In genomic region chr3:45055411-45056143, GRCh38 we compare ENCODE assay signal across 8 cellular contexts. TPM values are rescaled to one million over a fixed set of nuclear protein-coding genes. Genes with fewer than 3 reads are reported as not detected.
DNase-seq lines count a peak whose midpoint lies in the region; ATAC-seq and TF ChIP-seq lines count a peak whose summit lies in the region.

No MANE protein-coding gene starts in this region.

- no peaks in the 10 kb centered on the region for H3K27me3 ChIP-seq in A673 (replicated peaks; ENCODE audit: insufficient read depth, low read depth, low read length, poor library complexity)
- no peaks in the 10 kb centered on the region for H3K27me3 ChIP-seq in RWPE2 (ENCODE audit: insufficient read depth, poor library complexity, severe bottlenecking)
- H3K27me3 ChIP-seq in foreskin keratinocyte: no peaks in the 10 kb centered on the region

- H3K9me3 ChIP-seq in A673 (ENCODE audit: low read depth, low read length, poor library complexity, severe bottlenecking) (no peaks in the 10 kb centered on the region), RWPE2 (ENCODE audit: severe bottlenecking) (no peaks in the 10 kb centered on the region)

- no peaks in the 10 kb centered on the region for H3K36me3 ChIP-seq in A673 (ENCODE audit: insufficient read depth, low read length, poor library complexity, severe bottlenecking)
- H3K36me3 ChIP-seq in RWPE2 (ENCODE audit: low read depth): no peaks in the 10 kb centered on the region

- CTCF ChIA-PET in A673 (lab: Charles Lee): interaction anchor here (0.6 to 1.0 kb wide), 2 partner anchors 14 to 39 kb away, joined by 3 to 14 read pairs; no protein-coding TSS in a partner anchor

- DNase-seq in A673 (ENCODE audit: low spot score) (peak; percentile 58), GM12865 (ENCODE audit: low read depth) (peak; percentile 48), RWPE2 (ENCODE audit: low spot score) (no peak), foreskin keratinocyte (peak in 1 of 2 donors; percentile 27), posterior vena cava (ENCODE audit: low spot score) (no peak)

- H3K27ac ChIP-seq in A673 (ENCODE audit: low read depth, low read length, poor library complexity, severe bottlenecking): no peak overlapping the region
- peak overlapping the region; percentile 64 for H3K27ac ChIP-seq in RWPE2 (ENCODE audit: poor library complexity, severe bottlenecking)
- no peak overlapping the region for H3K27ac ChIP-seq in foreskin keratinocyte

- no TSS peak for BruUV-seq in A673 (replicated peaks; lab: Mats Ljungman, UMichigan)

- peak; percentile 45 for TF ChIP-seq CTCF in A673 (conservative IDR thresholded peaks at IDR 0.05; ENCODE audit: low read depth, low read length)
- peak; percentile 32 for TF ChIP-seq CTCF in GM12865 (IDR thresholded peaks at IDR 0.05; ENCODE audit: insufficient read depth, low read depth, low read length, missing control alignments)
- TF ChIP-seq CTCF in RWPE2 (IDR thresholded peaks at IDR 0.05; ENCODE audit: poor library complexity, severe bottlenecking): no peak
- TF ChIP-seq CTCF in foreskin keratinocyte (conservative IDR thresholded peaks at IDR 0.05): peak; percentile 38

- POLR2A ChIA-PET in A673 (lab: Charles Lee; ENCODE audit: low non-redundant PET): no interaction called here

- H3K4me1 ChIP-seq in A673 (ENCODE audit: insufficient read depth, low read length, poor library complexity, severe bottlenecking) (peaks cover 10% of the 10 kb centered on the region), RWPE2 (ENCODE audit: insufficient read depth, poor library complexity, severe bottlenecking) (peaks cover 45% of the 10 kb centered on the region), foreskin keratinocyte (peaks cover 28% of the 10 kb centered on the region)

- ATAC-seq in RWPE2 (ENCODE audit: low read depth): peak; percentile 48; the same call in 1 of the 3 replicates
- no peak for ATAC-seq in foreskin keratinocyte
- no peak for ATAC-seq in HG03139 (IDR thresholded peaks at IDR 0.05; ENCODE audit: unreplicated experiment)
- no peak for ATAC-seq in HG03460 (IDR thresholded peaks at IDR 0.05; ENCODE audit: unreplicated experiment)
- ATAC-seq in HG03108 (IDR thresholded peaks at IDR 0.05; ENCODE audit: unreplicated experiment): no peak

- no peak overlapping the region for H3K4me3 ChIP-seq in A673 (ENCODE audit: low read depth, low read length, poor library complexity, severe bottlenecking)
- no peak overlapping the region for H3K4me3 ChIP-seq in GM12865 (ENCODE audit: low read depth, low read length)
- no peak overlapping the region for H3K4me3 ChIP-seq in RWPE2 (ENCODE audit: severe bottlenecking)

- intact Hi-C loops in A673 (cut with micrococcal nuclease; ENCODE audit: unreplicated experiment) (no loop called here), posterior vena cava (cut with DNase I) (no loop called here)

RNA-seq across cellular contexts. Expression of gene CLEC3B, which starts 29.5 kb away (rescaled TPM):
- total RNA-seq in A673 (2021) (0.81 and 1.0 TPM in 2 replicates), foreskin keratinocyte (not detected in 2 replicates), posterior vena cava (100 to 1,000 TPM in 1 of 2 donors, 10 to 100 TPM in 1; 50.0 to 136 TPM)
- polyA plus RNA-seq in foreskin keratinocyte: not detected in 2 replicates

Comparison
In these comparisons a context has a peak if more than half of its experiments do, and no peak if none do; other contexts are left out.
1. DNase-seq: peak in A673 (single experiment) and GM12865 (single experiment); none in RWPE2 (single experiment) and posterior vena cava (single experiment).
2. RNA of gene CLEC3B, which starts 29.5 kb away (total RNA-seq): 50.0 to 136 TPM in posterior vena cava; 0.81 to 1.0 TPM in A673 and not detected in foreskin keratinocyte; every median in the first group is over 10 times any median in the second.